Comparison of ENCODE assay signal across 9 cellular contexts in genomic region chr20:23641936-23642751, GRCh38. TPM values are rescaled to one million over a fixed set of nuclear protein-coding genes. Genes with fewer than 3 reads are reported as not detected.
DNase-seq lines count a peak whose midpoint lies in the region; ATAC-seq and TF ChIP-seq lines count a peak whose summit lies in the region.
"Had no signal": no experiment of that assay in that cellular context is flagged by ENCODE, and none has a peak within 500 bp of the region (broad histone marks: within the 10 kb centered on the region; RNA-seq: fewer than 3 reads in every experiment).

No MANE protein-coding gene starts in this region.

- no peak for ATAC-seq in HG02870 (IDR thresholded peaks at IDR 0.05; ENCODE audit: unreplicated experiment)
- ATAC-seq in GM21515 (IDR thresholded peaks at IDR 0.05; ENCODE audit: unreplicated experiment) = no peak

- H3K27me3 ChIP-seq in GM23248 (replicated peaks; ENCODE audit: insufficient read depth) = no peaks in the 10 kb centered on the region

- no peaks in the 10 kb centered on the region for H3K9me3 ChIP-seq in GM23248 (ENCODE audit: low read depth)

- H3K4me2 ChIP-seq in GM23248 (ENCODE audit: unreplicated experiment) = no peak overlapping the region

- H3K4me3 ChIP-seq in GM23248 = no peak overlapping the region
- H3K4me3 ChIP-seq in foreskin fibroblast (ENCODE audit: low read depth in 1 of 2, low read length in 2 of 2) = no peak overlapping the region
- no peak overlapping the region for H3K4me3 ChIP-seq in skeletal muscle cell (ENCODE audit: low read depth, low read length)

- TF ChIP-seq CTCF in RWPE1 (conservative IDR thresholded peaks at IDR 0.05; ENCODE audit: low read depth) (no peak), foreskin fibroblast (IDR thresholded peaks at IDR 0.05; ENCODE audit: low read depth, low read length) (no peak)

- H2AFZ ChIP-seq in GM23248 = no peak overlapping the region; the same call in 1 of the 2 replicates

- H3K4me1 ChIP-seq in GM23248 (ENCODE audit: insufficient read depth) = peaks cover 13% of the 10 kb centered on the region

- H3K27ac ChIP-seq in GM23248 (0 out of 2 replicates have a peak overlapping the region, but pooled peaks have one; percentile 24), RWPE1 (peak overlapping the region; percentile 49)
- H3K27ac ChIP-seq: VCaP had no signal

- peak; percentile 69 for DNase-seq in GM23248
- DNase-seq in RWPE1 (ENCODE audit: low spot score) = peak; percentile 53
- peak; percentile 92 to 95 for DNase-seq in foreskin fibroblast
- peak; percentile 80 for DNase-seq in skeletal muscle cell (ENCODE audit: low read depth)
- no peak for DNase-seq in stimulated activated naive CD4-positive, alpha-beta T cell (lab: John Stamatoyannopoulos, UW)
- no peak for DNase-seq in activated gamma-delta T cell (lab: John Stamatoyannopoulos, UW)

- 30 to 32% methylated on average over 12 of the region's 12 CpGs for WGBS in GM23248 (ENCODE audit: low coverage in 1 of 2, low lambda C conversion rate in 2 of 2, missing lambda C conversion rate in 2 of 2), 2 experiments

- no peaks in the 10 kb centered on the region for H3K79me2 ChIP-seq in GM23248 (ENCODE audit: insufficient read depth)

- CTCF ChIA-PET in RWPE1 (lab: Yijun Ruan, JAX) = no interaction called here

- H3K9ac ChIP-seq in GM23248 = no peak overlapping the region

- H3K9me2 ChIP-seq in GM23248 (ENCODE audit: insufficient read depth) = no peaks in the 10 kb centered on the region

- no peaks in the 10 kb centered on the region for H4K20me1 ChIP-seq in GM23248 (ENCODE audit: insufficient read depth)

- H3K36me3 ChIP-seq in GM23248 (ENCODE audit: low read depth) = no peaks in the 10 kb centered on the region

- peaks cover 28% of the 10 kb centered on the region for H3F3A ChIP-seq in GM23248 (ENCODE audit: insufficient read depth)

- POLR2A ChIA-PET in RWPE1 (lab: Yijun Ruan, JAX; ENCODE audit: low non-redundant PET) = no interaction called here

- in situ Hi-C loops in GM23248 (cut with MboI) = no loop called here

RNA-seq across cellular contexts. Expression of gene CST3, which starts 4.4 kb away (rescaled TPM):
- 396 and 478 TPM in 2 replicates for total RNA-seq in GM23248 (2014; rRNA removed; shearing (Covaris generic))
- 782 and 784 TPM in 2 replicates for polyA plus RNA-seq in GM23248 (2016; fragmentation: Nextera tagmentation; extraction: Ambion mirVana)

RNA-seq across cellular contexts. Expression of gene CST9, which starts 36.4 kb away (rescaled TPM):
- total RNA-seq in GM23248 (2014; rRNA removed; shearing (Covaris generic)) = not detected in 2 replicates
- not detected in 2 replicates for polyA plus RNA-seq in GM23248 (2016; fragmentation: Nextera tagmentation; extraction: Ambion mirVana)

RNA-seq across cellular contexts. Expression of gene CST4, which starts 46.7 kb away (rescaled TPM):
- not detected in 2 replicates for total RNA-seq in GM23248 (2014; rRNA removed; shearing (Covaris generic))
- polyA plus RNA-seq in GM23248 (2016; fragmentation: Nextera tagmentation; extraction: Ambion mirVana) = not detected in 2 replicates

Comparison
In these comparisons a context has a peak if more than half of its experiments do, and no peak if none do; other contexts are left out.
1. DNase-seq: peak in GM23248 (single experiment), RWPE1 (single experiment), foreskin fibroblast (2 of 2) and skeletal muscle cell (single experiment); none in stimulated activated naive CD4-positive, alpha-beta T cell (0 of 6) and activated gamma-delta T cell (single experiment).